In the genomic region with DNA sequence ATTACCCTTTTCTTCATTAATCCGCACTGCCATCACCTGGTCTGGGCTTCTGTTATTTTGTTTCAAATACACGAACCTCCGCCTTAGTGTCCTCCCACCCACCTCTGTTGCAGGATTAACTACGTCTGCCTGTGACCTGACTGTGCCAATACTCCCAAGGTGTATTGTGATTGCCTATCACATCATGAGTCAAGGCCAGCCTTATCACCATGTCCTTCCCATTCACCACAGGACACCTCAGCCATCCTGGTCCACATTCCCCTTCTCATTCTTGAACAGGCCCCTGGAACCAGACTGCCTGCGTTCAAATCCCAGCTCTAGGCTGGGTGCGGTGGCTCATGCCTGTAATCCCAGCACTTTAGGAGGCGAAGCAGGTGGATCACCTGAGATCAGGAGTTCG, we compare ENCODE assay signal across 23 cellular contexts. TPM values are rescaled to one million over a fixed set of nuclear protein-coding genes. Genes with fewer than 3 reads are reported as not detected.
DNase-seq lines count a peak whose midpoint lies in the region; ATAC-seq and TF ChIP-seq lines count a peak whose summit lies in the region.
"Had no signal": no experiment of that assay in that cellular context is flagged by ENCODE, and none has a peak within 500 bp of the region (broad histone marks: within the 10 kb centered on the region; RNA-seq: fewer than 3 reads in every experiment).

No MANE protein-coding gene starts in this region.

- peaks cover 0 to 5% (median 2%) of the 10 kb centered on the region in 4 donors for H3K4me1 ChIP-seq in Peyer's patch

- intact Hi-C loops in Calu3 (cut with micrococcal nuclease; ENCODE audit: unreplicated experiment), result no loop called here

- no peak for TF ChIP-seq POLR2A in Peyer's patch (IDR thresholded peaks at IDR 0.05)

- BruUV-seq in Calu3 (replicated peaks; lab: Mats Ljungman, UMichigan), result no TSS peak

- no peak overlapping the region for H3K4me3 ChIP-seq in Peyer's patch
- H3K4me3 ChIP-seq: BLaER1 treated with 17β-estradiol and CSF1 and Interleukin-3, amounts not matched to agents 10 nM and 100 nM; MG63 had no signal

- H3K9me3 ChIP-seq in Peyer's patch, result no peaks in the 10 kb centered on the region
- H3K9me3 ChIP-seq: BLaER1 treated with 17β-estradiol and CSF1 and Interleukin-3, amounts not matched to agents 10 nM and 100 nM; MG63 had no signal

- no peak; the same call in 1 of the 2 replicates for ATAC-seq in WTC11
- ATAC-seq in esophagus mucosa, result peak; percentile 5

- no peak overlapping the region for H3K27ac ChIP-seq in Peyer's patch
- H3K27ac ChIP-seq: RWPE1 had no signal

- peaks cover 38% of the 10 kb centered on the region for H3K36me3 Mint-ChIP-seq in Calu3 (ENCODE audit: insufficient read depth, unreplicated experiment)
- H3K36me3 Mint-ChIP-seq in WTC11, result peaks cover 10% of the 10 kb centered on the region
- H3K36me3 Mint-ChIP-seq in type B pancreatic cell, result no peaks in the 10 kb centered on the region

- H3K4me1 Mint-ChIP-seq in Calu3 (ENCODE audit: low read depth, unreplicated experiment) (peaks cover 32% of the 10 kb centered on the region), WTC11 (peaks cover 27% of the 10 kb centered on the region), type B pancreatic cell (ENCODE audit: unreplicated experiment) (peaks cover 13% of the 10 kb centered on the region)

- H3K9me3 Mint-ChIP-seq in Calu3 (ENCODE audit: low read depth, unreplicated experiment) (no peaks in the 10 kb centered on the region), WTC11 (no peaks in the 10 kb centered on the region), type B pancreatic cell (no peaks in the 10 kb centered on the region)
- H3K9me3 Mint-ChIP-seq: CD4-positive, alpha-beta T cell had no signal

- TF ChIP-seq CTCF in Calu3 (IDR thresholded peaks at IDR 0.05; ENCODE audit: unreplicated experiment), result no peak
- no peak for TF ChIP-seq CTCF in WTC11 (IDR thresholded peaks at IDR 0.05)
- TF ChIP-seq CTCF in type B pancreatic cell (conservative IDR thresholded peaks at IDR 0.05), result no peak
- no peak for TF ChIP-seq CTCF in Peyer's patch (IDR thresholded peaks at IDR 0.05)

- H3K27ac Mint-ChIP-seq in Calu3 (ENCODE audit: unreplicated experiment) (peak overlapping the region; percentile 66), WTC11 (peak overlapping the region; percentile 31; the same call in 1 of the 2 replicates), type B pancreatic cell (peak overlapping the region; percentile 60)
- H3K27ac Mint-ChIP-seq: CD4-positive, alpha-beta T cell had no signal

- POLR2A ChIA-PET in WTC11 (lab: Charles Lee), result interaction anchor here (1.5 kb wide), 1 partner anchor 9 kb away, joined by 3 read pairs; no protein-coding TSS in a partner anchor

- H3K27me3 Mint-ChIP-seq in Calu3 (ENCODE audit: unreplicated experiment) (no peaks in the 10 kb centered on the region), WTC11 (ENCODE audit: low read depth) (no peaks in the 10 kb centered on the region), type B pancreatic cell (no peaks in the 10 kb centered on the region)
- H3K27me3 Mint-ChIP-seq: CD4-positive, alpha-beta T cell had no signal

- H3K4me3 Mint-ChIP-seq in Calu3 (ENCODE audit: low read depth, unreplicated experiment) (no peak overlapping the region), WTC11 (no peak overlapping the region), type B pancreatic cell (no peak overlapping the region)
- H3K4me3 Mint-ChIP-seq: CD4-positive, alpha-beta T cell had no signal

- no peaks in the 10 kb centered on the region for H3K36me3 ChIP-seq in Peyer's patch
- H3K36me3 ChIP-seq: MG63 had no signal

- no peak for DNase-seq in Calu3
- DNase-seq in WTC11 (ENCODE audit: low spot score), result no peak
- no peak for DNase-seq in type B pancreatic cell (ENCODE audit: extremely low spot score, unreplicated experiment)
- DNase-seq in Peyer's patch, result no peak
- no peak for DNase-seq in T-helper 2 cell
- DNase-seq in NCI-H1105 (lab: John Stamatoyannopoulos, UW), result no peak
- DNase-seq: CD4-positive, alpha-beta T cell; COR-L47; DMS153; DND-41; KBM-7; MG63; NCI-H1417; NCI-H1694; NCI-H2029 treated with DMSO at 0.1 percent for 48 hours; NCI-H2227 treated with DMSO at 0.1 percent for 48 hours; NCI-H526 treated with DMSO at 0.1 percent for 48 hours; SHP77 had no signal

- CTCF ChIA-PET in Calu3 (lab: Charles Lee) (interaction anchor here (0.6 kb wide), 1 partner anchor 21 kb away, joined by 3 read pairs; no protein-coding TSS in a partner anchor), WTC11 (lab: Charles Lee) (interaction anchor here (1.7 kb wide), 1 partner anchor 9 kb away, joined by 3 read pairs; no protein-coding TSS in a partner anchor)

- no peaks in the 10 kb centered on the region for H3K27me3 ChIP-seq in Peyer's patch
- H3K27me3 ChIP-seq: BLaER1 treated with 17β-estradiol and CSF1 and Interleukin-3, amounts not matched to agents 10 nM and 100 nM; MG63 had no signal

TF ChIP-seq in WTC11, 78 proteins besides CTCF, POLR2A, EP300 and RAD21:
- TF ChIP-seq TEAD1 (CRISPR knock-in tag; IDR thresholded peaks at IDR 0.05) (no peak), MYBL2 (CRISPR knock-in tag; IDR thresholded peaks at IDR 0.05) (no peak), ZNF138 (CRISPR knock-in tag; conservative IDR thresholded peaks at IDR 0.05) (no peak)
- TF ChIP-seq, protein P1, sequence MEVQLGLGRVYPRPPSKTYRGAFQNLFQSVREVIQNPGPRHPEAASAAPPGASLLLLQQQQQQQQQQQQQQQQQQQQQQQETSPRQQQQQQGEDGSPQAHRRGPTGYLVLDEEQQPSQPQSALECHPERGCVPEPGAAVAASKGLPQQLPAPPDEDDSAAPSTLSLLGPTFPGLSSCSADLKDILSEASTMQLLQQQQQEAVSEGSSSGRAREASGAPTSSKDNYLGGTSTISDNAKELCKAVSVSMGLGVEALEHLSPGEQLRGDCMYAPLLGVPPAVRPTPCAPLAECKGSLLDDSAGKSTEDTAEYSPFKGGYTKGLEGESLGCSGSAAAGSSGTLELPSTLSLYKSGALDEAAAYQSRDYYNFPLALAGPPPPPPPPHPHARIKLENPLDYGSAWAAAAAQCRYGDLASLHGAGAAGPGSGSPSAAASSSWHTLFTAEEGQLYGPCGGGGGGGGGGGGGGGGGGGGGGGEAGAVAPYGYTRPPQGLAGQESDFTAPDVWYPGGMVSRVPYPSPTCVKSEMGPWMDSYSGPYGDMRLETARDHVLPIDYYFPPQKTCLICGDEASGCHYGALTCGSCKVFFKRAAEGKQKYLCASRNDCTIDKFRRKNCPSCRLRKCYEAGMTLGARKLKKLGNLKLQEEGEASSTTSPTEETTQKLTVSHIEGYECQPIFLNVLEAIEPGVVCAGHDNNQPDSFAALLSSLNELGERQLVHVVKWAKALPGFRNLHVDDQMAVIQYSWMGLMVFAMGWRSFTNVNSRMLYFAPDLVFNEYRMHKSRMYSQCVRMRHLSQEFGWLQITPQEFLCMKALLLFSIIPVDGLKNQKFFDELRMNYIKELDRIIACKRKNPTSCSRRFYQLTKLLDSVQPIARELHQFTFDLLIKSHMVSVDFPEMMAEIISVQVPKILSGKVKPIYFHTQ (CRISPR knock-in tag; IDR thresholded peaks at IDR 0.05), result no peak

RNA-seq across cellular contexts. Expression of a gene that starts 14.4 kb away (rescaled TPM):
- 157 and 173 TPM in 2 replicates for total RNA-seq in Calu3 (2022)
- total RNA-seq in WTC11 (2021), result 202 to 213 TPM (median 203 TPM) in 3 replicates
- 137 TPM for total RNA-seq in esophagus mucosa
- 66.8 and 147 TPM in 2 replicates for total RNA-seq in type B pancreatic cell (ENCODE audit: low replicate concordance)
- 100 to 1,000 TPM in 3 of 4 donors, 10 to 100 TPM in 1; 28.9 to 138 (median 110) TPM for total RNA-seq in Peyer's patch

RNA-seq across cellular contexts. Expression of a gene that starts 32.2 kb away (rescaled TPM):
- 67.6 and 74.1 TPM in 2 replicates for total RNA-seq in Calu3 (2022)
- 74.5 to 107 TPM (median 100 TPM) in 3 replicates for total RNA-seq in WTC11 (2021)
- total RNA-seq in esophagus mucosa, result 67.9 TPM
- 40.8 and 98.0 TPM in 2 replicates for total RNA-seq in type B pancreatic cell (ENCODE audit: low replicate concordance)
- 100 to 1,000 TPM in 1 of 4 donors, 10 to 100 TPM in 3; 33.0 to 152 (median 78.8) TPM for total RNA-seq in Peyer's patch

RNA-seq across cellular contexts. Expression of a gene that starts 39.2 kb away (rescaled TPM):
- total RNA-seq in Calu3 (2022) (72.1 and 75.4 TPM in 2 replicates), WTC11 (2021) (55.9 to 65.6 TPM (median 57.8 TPM) in 3 replicates), esophagus mucosa (25.2 TPM), type B pancreatic cell (ENCODE audit: low replicate concordance) (62.2 and 79.1 TPM in 2 replicates), Peyer's patch (100 to 1,000 TPM in 1 of 4 donors, 10 to 100 TPM in 3; 72.0 to 119 (median 98.2) TPM)

RNA-seq across cellular contexts. Expression of a gene that starts 52.0 kb away (rescaled TPM):
- total RNA-seq in Calu3 (2022), result not detected in 2 replicates
- total RNA-seq in WTC11 (2021), result 5.9 to 7.8 TPM (median 7.0 TPM) in 3 replicates
- 0.16 TPM for total RNA-seq in esophagus mucosa
- 0.99 and 1.7 TPM in 2 replicates for total RNA-seq in type B pancreatic cell (ENCODE audit: low replicate concordance)
- 10 to 100 TPM; 37.0 to 76.7 (median 54.1) TPM for total RNA-seq in Peyer's patch
- total RNA-seq: CD4-positive, alpha-beta T cell; LHCN-M2; NCI-H460 had no signal
